In genomic region chr18:8366070-8366469, GRCh38 we compare ENCODE assay signal across 28 cellular contexts.
"Had no signal": no experiment of that assay in that cellular context is flagged by ENCODE, and none has a peak within 500 bp of the region (broad histone marks: within the 10 kb centered on the region; RNA-seq: fewer than 3 reads in every experiment).

No MANE protein-coding gene starts in this region.

- ATAC-seq: naive thymus-derived CD8-positive, alpha-beta T cell; natural killer cell treated with Interleukin-12 subunit alpha and Interleukin-12 subunit beta and Interleukin-15 and Interleukin-18, amount 100 ng/mL, for 72 hours; stimulated activated naive B cell treated with anti-CD40 and anti-IgM and Interleukin-4, amounts not matched to agents 10 μg/mL and 1 μg/mL and 100 μg/mL, for 72 hours; upper lobe of right lung had no signal

- H3K27ac ChIP-seq: neutrophil, pancreas, prostate gland, right atrium auricular region, skin epidermis, spleen, stomach, thoracic aorta, tibial nerve, upper lobe of right lung, uterus had no signal

- H3K4me3 ChIP-seq: prostate gland, right atrium auricular region, skin epidermis, smooth muscle cell, thoracic aorta, thyroid gland, tibial nerve, upper lobe of right lung, uterus had no signal

- H3K4me2 ChIP-seq: smooth muscle cell had no signal

- H3K4me1 ChIP-seq: pancreas, prostate gland, uterus had no signal

- H3K9me3 ChIP-seq: neutrophil, pancreas, prostate gland, right atrium auricular region, spleen, stomach, thoracic aorta, thyroid gland, tibial nerve, upper lobe of right lung, uterus had no signal

- H3K36me3 Mint-ChIP-seq: naive thymus-derived CD8-positive, alpha-beta T cell; natural killer cell treated with Interleukin-12 subunit alpha and Interleukin-12 subunit beta and Interleukin-15 and Interleukin-18, amount 100 ng/mL, for 72 hours; stimulated activated naive B cell treated with anti-CD40 and anti-IgM and Interleukin-4, amounts not matched to agents 10 μg/mL and 1 μg/mL and 100 μg/mL, for 72 hours had no signal

- DNase-seq: naive thymus-derived CD8-positive, alpha-beta T cell; nephron progenitor cell; nucleus accumbens; retina; spleen; stimulated activated CD4-positive, alpha-beta T cell treated with anti-CD3 and anti-CD28 coated beads, Interleukin-12 subunit alpha, Interleukin-12 subunit beta, amount 100 ng/mL, for 4 hours; stimulated activated CD4-positive, alpha-beta T cell treated with anti-CD3 and anti-CD28 coated beads, Interleukin-1b, Interleukin-23, amount 100 ng/mL, for 48 hours; stimulated activated CD4-positive, alpha-beta T cell treated with anti-CD3 and anti-CD28 coated beads, Interleukin-4, amount 100 ng/mL, for 1 hour; stimulated activated CD4-positive, alpha-beta T cell treated with anti-CD3 and anti-CD28 coated beads, Interleukin-4, amount 100 ng/mL, for 4 hours; stimulated activated CD8-positive, alpha-beta memory T cell treated with anti-CD3 and anti-CD28 coated beads, Interleukin-4, amount 100 ng/mL, for 48 hours; stimulated activated naive B cell treated with anti-CD40 and anti-IgM and Interleukin-4, amounts not matched to agents 10 μg/mL and 1 μg/mL and 100 μg/mL, for 72 hours; stimulated activated naive CD4-positive, alpha-beta T cell treated with Interleukin-2 at 50 U/mL for 16 hours; stomach; thyroid gland; trophoblast cell; upper lobe of right lung; uterus had no signal

- H3K27me3 ChIP-seq: pancreas, right atrium auricular region, thyroid gland, tibial nerve, upper lobe of right lung, uterus had no signal

- H3K4me3 Mint-ChIP-seq: natural killer cell treated with Interleukin-12 subunit alpha and Interleukin-12 subunit beta and Interleukin-15 and Interleukin-18, amount 100 ng/mL, for 72 hours; stimulated activated naive B cell treated with anti-CD40 and anti-IgM and Interleukin-4, amounts not matched to agents 10 μg/mL and 1 μg/mL and 100 μg/mL, for 72 hours; stimulated activated naive CD8-positive, alpha-beta T cell treated with anti-CD3 and anti-CD28 coated beads, Interleukin-15, Interleukin-2, amounts not matched to agents 100 ng/mL and 50 ng/mL, for 24 hours had no signal

- H3K27ac Mint-ChIP-seq: naive thymus-derived CD8-positive, alpha-beta T cell; natural killer cell treated with Interleukin-12 subunit alpha and Interleukin-12 subunit beta and Interleukin-15 and Interleukin-18, amount 100 ng/mL, for 72 hours; nephron progenitor cell; stimulated activated naive B cell treated with anti-CD40 and anti-IgM and Interleukin-4, amounts not matched to agents 10 μg/mL and 1 μg/mL and 100 μg/mL, for 72 hours; stimulated activated naive CD8-positive, alpha-beta T cell treated with anti-CD3 and anti-CD28 coated beads, Interleukin-15, Interleukin-2, amounts not matched to agents 100 ng/mL and 50 ng/mL, for 24 hours had no signal

- H3K9me3 Mint-ChIP-seq: naive thymus-derived CD8-positive, alpha-beta T cell; natural killer cell treated with Interleukin-12 subunit alpha and Interleukin-12 subunit beta and Interleukin-15 and Interleukin-18, amount 100 ng/mL, for 72 hours; nephron progenitor cell; neural crest cell; stimulated activated naive B cell treated with anti-CD40 and anti-IgM and Interleukin-4, amounts not matched to agents 10 μg/mL and 1 μg/mL and 100 μg/mL, for 72 hours; stimulated activated naive CD8-positive, alpha-beta T cell treated with anti-CD3 and anti-CD28 coated beads, Interleukin-15, Interleukin-2, amounts not matched to agents 100 ng/mL and 50 ng/mL, for 24 hours had no signal

- H3K36me3 ChIP-seq: neutrophil, pancreas, prostate gland, right atrium auricular region, spleen, stomach, thoracic aorta, thyroid gland, tibial nerve, upper lobe of right lung, uterus had no signal

- H3K4me1 Mint-ChIP-seq: neural crest cell had no signal
